In genomic region chrX:70525733-70526132, GRCh38 we compare ENCODE assay signal across 1 cellular context.
TF ChIP-seq lines count a peak whose summit lies in the region.

No MANE protein-coding gene starts in this region.

TF ChIP-seq in HepG2, 621 proteins besides CTCF, POLR2A, EP300 and RAD21 (continued from another document):
- TF ChIP-seq ARID5B (CRISPR knock-in tag; IDR thresholded peaks at IDR 0.05) (peak; percentile 83), DMAP1 (CRISPR knock-in tag; IDR thresholded peaks at IDR 0.05) (no peak), ZNF275 (CRISPR knock-in tag; IDR thresholded peaks at IDR 0.05; ENCODE audit: borderline replicate concordance) (no peak), KDM6A (CRISPR knock-in tag; IDR thresholded peaks at IDR 0.05; ENCODE audit: low read depth) (no peak), ETV5 (CRISPR knock-in tag; IDR thresholded peaks at IDR 0.05; ENCODE audit: borderline replicate concordance) (no peak), ZNF567 (CRISPR knock-in tag; IDR thresholded peaks at IDR 0.05; ENCODE audit: borderline replicate concordance) (no peak), NFIB (CRISPR knock-in tag; IDR thresholded peaks at IDR 0.05; ENCODE audit: borderline replicate concordance) (no peak), THRA (CRISPR knock-in tag; IDR thresholded peaks at IDR 0.05; ENCODE audit: borderline replicate concordance) (peak; percentile 91; the same call in 1 of the 2 replicates), ZNF580 (CRISPR knock-in tag; IDR thresholded peaks at IDR 0.05; ENCODE audit: borderline replicate concordance, low read depth) (no peak), SALL1 (CRISPR knock-in tag; IDR thresholded peaks at IDR 0.05) (peak; percentile 15; the same call in 1 of the 2 replicates), REXO4 (CRISPR knock-in tag; IDR thresholded peaks at IDR 0.05; ENCODE audit: borderline replicate concordance) (no peak), KDM2A (CRISPR knock-in tag; IDR thresholded peaks at IDR 0.05; ENCODE audit: borderline replicate concordance, low read depth) (no peak), SKIL (CRISPR knock-in tag; IDR thresholded peaks at IDR 0.05; ENCODE audit: borderline replicate concordance) (0 out of 2 replicates have a peak, but pooled peaks have one; percentile 18), HNF4A (CRISPR knock-in tag; IDR thresholded peaks at IDR 0.05) (peak; percentile 40; the same call in 1 of the 2 replicates), ZNF367 (CRISPR knock-in tag; IDR thresholded peaks at IDR 0.05; ENCODE audit: borderline replicate concordance) (no peak), KLF9 (CRISPR knock-in tag; IDR thresholded peaks at IDR 0.05; ENCODE audit: low read depth) (no peak), NCOA2 (CRISPR knock-in tag; IDR thresholded peaks at IDR 0.05) (peak; percentile 81), NR2F2 (IDR thresholded peaks at IDR 0.05; ENCODE audit: borderline replicate concordance, low read depth) (0 out of 2 replicates have a peak, but pooled peaks have one; percentile 24), MYC (CRISPR knock-in tag; IDR thresholded peaks at IDR 0.05; ENCODE audit: borderline replicate concordance) (peak; percentile 45; the same call in 1 of the 2 replicates), MIER3 (CRISPR knock-in tag; IDR thresholded peaks at IDR 0.05; ENCODE audit: borderline replicate concordance) (no peak), HMG20A (CRISPR knock-in tag; IDR thresholded peaks at IDR 0.05; ENCODE audit: borderline replicate concordance) (peak; percentile 47; the same call in 1 of the 2 replicates), FOSL2 (CRISPR knock-in tag; IDR thresholded peaks at IDR 0.05) (peak; percentile 59), SOX13 (IDR thresholded peaks at IDR 0.05) (no peak), SOX13 (CRISPR knock-in tag; conservative IDR thresholded peaks at IDR 0.05 in 1 of 2, IDR thresholded peaks at IDR 0.05 in 1 of 2) (peak in 1 of 2 experiments; percentile 26; a peak in 2 of 4 replicates), PREB (CRISPR knock-in tag; IDR thresholded peaks at IDR 0.05) (no peak), NR2F6 (IDR thresholded peaks at IDR 0.05) (peak; percentile 77), NR2F6 (CRISPR knock-in tag; IDR thresholded peaks at IDR 0.05) (peak; percentile 53)
